Comparison of ENCODE assay signal across 8 cellular contexts in the genomic region with DNA sequence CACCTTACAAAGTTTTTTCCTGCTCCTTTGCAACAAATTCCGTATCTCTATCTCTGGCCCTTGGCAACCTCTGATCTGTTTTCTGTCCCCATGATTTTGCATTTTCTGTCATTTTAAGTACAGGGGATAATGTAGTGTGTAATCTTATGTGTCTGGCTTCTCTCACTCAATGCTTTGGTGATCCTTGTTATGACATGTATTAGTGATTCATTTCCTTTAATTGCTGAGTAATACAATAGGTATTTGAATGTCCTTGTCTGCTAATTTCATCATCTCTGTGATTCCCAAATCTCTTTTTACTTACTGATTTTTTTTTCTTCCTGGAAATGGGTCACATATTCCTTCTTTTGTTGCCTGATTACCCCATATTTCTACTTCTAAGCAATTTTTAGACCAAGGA.
DNase-seq lines count a peak whose midpoint lies in the region; ATAC-seq and TF ChIP-seq lines count a peak whose summit lies in the region.
"Not testable (repeated sequence)": the region's sequence is repeated elsewhere in the genome, so short reads cannot be mapped to it uniquely, and the experiment has no call there.

No MANE protein-coding gene starts in this region.

- H2AK9ac ChIP-seq in IMR-90 (replicated peaks; ENCODE audit: low read depth, low read length, poor library complexity), result not testable (repeated sequence)

- H2BK5ac ChIP-seq in IMR-90 (ENCODE audit: low read depth, low read length, poor library complexity, severe bottlenecking), result not testable (repeated sequence)

- H3K36me3 Mint-ChIP-seq in chondrocyte (ENCODE audit: low read depth), result not testable (repeated sequence)

- not testable (repeated sequence) for H3K9me1 ChIP-seq in IMR-90 (ENCODE audit: insufficient read depth, low read length)

- not testable (repeated sequence) for H4K5ac ChIP-seq in IMR-90 (ENCODE audit: low read depth, low read length)

- not testable (repeated sequence) for H3K9me2 ChIP-seq in hepatocyte (replicated peaks; ENCODE audit: insufficient read depth)

- not testable (repeated sequence) for H2BK15ac ChIP-seq in IMR-90 (ENCODE audit: low read depth, low read length)

- CTCF ChIA-PET in IMR-90 (lab: Yijun Ruan, JAX), result not testable (repeated sequence)

- H4K20me1 ChIP-seq in IMR-90 (ENCODE audit: insufficient read depth, low read length); hepatocyte (ENCODE audit: insufficient read depth, poor library complexity, severe bottlenecking): not testable (repeated sequence)

- in situ Hi-C loops in IMR-90 (cut with MboI; ENCODE audit: low sequenced_read_pairs), result not testable (repeated sequence)

- not testable (repeated sequence) for H3K4me3 Mint-ChIP-seq in chondrocyte (ENCODE audit: unreplicated experiment)

- WGBS in IMR-90 (ENCODE audit: extremely low coverage in 2 of 2, insufficient read length in 1 of 2), 2 experiments, result no CpG with 5 or more reads among the region's 1 CpG
- 41% methylated on average over 1 of the region's 1 CpG for WGBS in hepatocyte (ENCODE audit: low lambda C conversion rate, missing lambda C conversion rate)

- not testable (repeated sequence) for H4K91ac ChIP-seq in IMR-90 (ENCODE audit: insufficient read depth, low read depth, low read length)

- H2AFZ ChIP-seq in IMR-90 (replicated peaks; ENCODE audit: low read length, poor library complexity); hepatocyte: not testable (repeated sequence)

- not testable (repeated sequence) for H3K4me1 ChIP-seq in IMR-90 (ENCODE audit: control insufficient read depth, insufficient read depth, low read length); hepatocyte (ENCODE audit: insufficient read depth)

- dilution Hi-C loops in IMR-90 (cut with HindIII; ENCODE audit: low sequenced_read_pairs, unreplicated experiment), result not testable (repeated sequence)

- peaks cover 20% of the 10 kb centered on the region for H3K4me1 Mint-ChIP-seq in chondrocyte (ENCODE audit: low read depth)

- H3K79me1 ChIP-seq in IMR-90 (ENCODE audit: low read depth in 1 of 2, low read length in 2 of 2), result not testable (repeated sequence)

- not testable (repeated sequence) for H3K14ac ChIP-seq in IMR-90 (replicated peaks; ENCODE audit: low read depth, low read length)

- not testable (repeated sequence) for H3K27me3 ChIP-seq in IMR-90 (ENCODE audit: control insufficient read depth, insufficient read depth, low read length); hepatocyte

- not testable (repeated sequence) for H3K79me2 ChIP-seq in hepatocyte

- H3K4me2 ChIP-seq in IMR-90 (ENCODE audit: low read depth, low read length); hepatocyte: not testable (repeated sequence)

- not testable (repeated sequence) for H3K18ac ChIP-seq in IMR-90 (ENCODE audit: low read depth, low read length)

- not testable (repeated sequence) for H3K4ac ChIP-seq in IMR-90 (ENCODE audit: low read depth, low read length)

- DNase-seq in A172 (ENCODE audit: low spot score) (peak; percentile 26), GM04503 (ENCODE audit: low read depth) (peak; percentile 10), IMR-90 (peak; percentile 38), fibroblast of gingiva (ENCODE audit: low read depth) (peak; percentile 34), renal cortical epithelial cell (ENCODE audit: low read depth) (peak; percentile 83)
- DNase-seq in chondrocyte (ENCODE audit: low spot score); hepatocyte (ENCODE audit: low spot score): not testable (repeated sequence)

- not testable (repeated sequence) for H2BK20ac ChIP-seq in IMR-90 (ENCODE audit: low read depth, low read length)

- peak overlapping the region; percentile 21; the same call in 1 of the 2 replicates for H2BK120ac ChIP-seq in IMR-90 (ENCODE audit: low read depth, low read length)

- not testable (repeated sequence) for TF ChIP-seq CTCF in IMR-90 (conservative IDR thresholded peaks at IDR 0.05; ENCODE audit: low read depth, low read length); chondrocyte (IDR thresholded peaks at IDR 0.05); hepatocyte (IDR thresholded peaks at IDR 0.05; ENCODE audit: poor library complexity)

- H2AK5ac ChIP-seq in IMR-90 (ENCODE audit: low read depth, low read length), result not testable (repeated sequence)

- not testable (repeated sequence) for H3K9ac ChIP-seq in IMR-90 (ENCODE audit: low read depth, low read length)

- H3K27me3 Mint-ChIP-seq in chondrocyte (ENCODE audit: low read depth), result not testable (repeated sequence)

- not testable (repeated sequence) for TF ChIP-seq RAD21 in IMR-90 (IDR thresholded peaks at IDR 0.05; ENCODE audit: low read length)

- POLR2A ChIA-PET in IMR-90 (lab: Charles Lee; ENCODE audit: unreplicated experiment), result not testable (repeated sequence)

- 0 out of 4 replicates have a peak overlapping the region, but pooled peaks of 1 of the 2 experiments have one; percentile 40 for H4K8ac ChIP-seq in IMR-90 (ENCODE audit: low read depth in 2 of 2, low read length in 2 of 2)

- not testable (repeated sequence) for H3K23ac ChIP-seq in IMR-90 (ENCODE audit: low read depth, low read length)

- H3K27ac ChIP-seq in IMR-90 (ENCODE audit: insufficient read depth, low read length), result not testable (repeated sequence)
- peak overlapping the region; percentile 59 for H3K27ac ChIP-seq in hepatocyte

- peak overlapping the region; percentile 67 for H3K27ac Mint-ChIP-seq in chondrocyte (ENCODE audit: unreplicated experiment)

- not testable (repeated sequence) for ATAC-seq in IMR-90 (ENCODE audit: low read depth)
- ATAC-seq in SK-N-SH treated with all-trans-retinoic acid at 6 μM for 48 hours, result peak; percentile 94

- not testable (repeated sequence) for H3K56ac ChIP-seq in IMR-90 (ENCODE audit: extremely low read depth, insufficient read depth, low read length)

- H3K9me3 ChIP-seq in IMR-90 (ENCODE audit: control insufficient read depth, insufficient read depth, low read length); hepatocyte (ENCODE audit: low read depth): not testable (repeated sequence)

- H3K4me3 ChIP-seq in IMR-90 (ENCODE audit: insufficient read depth, low read depth, low read length); hepatocyte: not testable (repeated sequence)

- H3K9me3 Mint-ChIP-seq in chondrocyte (ENCODE audit: low read depth), result not testable (repeated sequence)

- not testable (repeated sequence) for H3K36me3 ChIP-seq in IMR-90 (ENCODE audit: control insufficient read depth, insufficient read depth, low read length); hepatocyte (replicated peaks; ENCODE audit: insufficient read depth, low read depth)

- not testable (repeated sequence) for BruUV-seq in IMR-90 (replicated peaks; lab: Mats Ljungman, UMichigan)

- not testable (repeated sequence) for TF ChIP-seq POLR2A in IMR-90 (IDR thresholded peaks at IDR 0.05; ENCODE audit: low read depth, low read length)

- intact Hi-C loops in IMR-90 (cut with micrococcal nuclease), result not testable (repeated sequence)

TF ChIP-seq in IMR-90, 13 proteins besides CTCF, POLR2A, EP300 and RAD21:
- TF ChIP-seq CEBPB (IDR thresholded peaks at IDR 0.05; ENCODE audit: low read depth, low read length), result peak; percentile 27; the same call in 1 of the 2 replicates

TF ChIP-seq in SK-N-SH treated with all-trans-retinoic acid at 6 μM for 48 hours, 23 proteins besides CTCF, POLR2A, EP300 and RAD21:
- TF ChIP-seq, protein P1, sequence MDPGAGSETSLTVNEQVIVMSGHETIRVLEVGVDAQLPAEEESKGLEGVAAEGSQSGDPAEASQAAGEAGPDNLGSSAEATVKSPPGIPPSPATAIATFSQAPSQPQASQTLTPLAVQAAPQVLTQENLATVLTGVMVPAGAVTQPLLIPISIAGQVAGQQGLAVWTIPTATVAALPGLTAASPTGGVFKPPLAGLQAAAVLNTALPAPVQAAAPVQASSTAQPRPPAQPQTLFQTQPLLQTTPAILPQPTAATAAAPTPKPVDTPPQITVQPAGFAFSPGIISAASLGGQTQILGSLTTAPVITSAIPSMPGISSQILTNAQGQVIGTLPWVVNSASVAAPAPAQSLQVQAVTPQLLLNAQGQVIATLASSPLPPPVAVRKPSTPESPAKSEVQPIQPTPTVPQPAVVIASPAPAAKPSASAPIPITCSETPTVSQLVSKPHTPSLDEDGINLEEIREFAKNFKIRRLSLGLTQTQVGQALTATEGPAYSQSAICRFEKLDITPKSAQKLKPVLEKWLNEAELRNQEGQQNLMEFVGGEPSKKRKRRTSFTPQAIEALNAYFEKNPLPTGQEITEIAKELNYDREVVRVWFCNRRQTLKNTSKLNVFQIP (CRISPR knock-in tag; IDR thresholded peaks at IDR 0.05; ENCODE audit: borderline replicate concordance, low read depth), result peak; percentile 55; the same call in 1 of the 2 replicates
- peak; percentile 97 for TF ChIP-seq ZC3H10 (CRISPR knock-in tag; IDR thresholded peaks at IDR 0.05)
- peak; percentile 96 for TF ChIP-seq TOX (CRISPR knock-in tag; IDR thresholded peaks at IDR 0.05; ENCODE audit: borderline replicate concordance)
- peak; percentile 96 for TF ChIP-seq RARB (CRISPR knock-in tag; IDR thresholded peaks at IDR 0.05)
- peak; percentile 96 for TF ChIP-seq ISL1 (CRISPR knock-in tag; IDR thresholded peaks at IDR 0.05)
